Comparison of ENCODE assay signal across 11 cellular contexts in genomic region chr1:47433037-47433421, GRCh38. TPM values are rescaled to one million over a fixed set of nuclear protein-coding genes. Genes with fewer than 3 reads are reported as not detected.
A peak's percentile ranks its signal among the peaks of the same experiment; 100 is the strongest.
DNase-seq lines count a peak whose midpoint lies in the region; ATAC-seq and TF ChIP-seq lines count a peak whose summit lies in the region.
"Had no signal": no experiment of that assay in that cellular context is flagged by ENCODE, and none has a peak within 500 bp of the region (broad histone marks: within the 10 kb centered on the region; RNA-seq: fewer than 3 reads in every experiment).

No MANE protein-coding gene starts in this region.

- H3K36me3 ChIP-seq in iPS-20b (ENCODE audit: insufficient read depth, low read depth, low read length): no peaks in the 10 kb centered on the region
- peaks cover 3% of the 10 kb centered on the region for H3K36me3 ChIP-seq in thoracic aorta

- H3K9ac ChIP-seq in iPS-20b (ENCODE audit: low read depth, low read length): no peak overlapping the region

- H3K27me3 Mint-ChIP-seq in activated naive CD4-positive, alpha-beta T cell treated with anti-CD3 and anti-CD28 coated beads, Interleukin-2, amount 10 ng/mL, durations not matched to agents 7 days and 5 days: peaks cover 67% of the 10 kb centered on the region
- H3K27me3 Mint-ChIP-seq in activated naive CD8-positive, alpha-beta T cell treated with anti-CD3 and anti-CD28 coated beads, Interleukin-2, amount 50 U/mL, for 24 hours: peaks cover 47% of the 10 kb centered on the region

- H3K9me3 ChIP-seq in iPS-20b (ENCODE audit: insufficient read depth, low read depth, low read length) (peaks cover 5% of the 10 kb centered on the region; the same call in 1 of the 2 replicates), thoracic aorta (no peaks in the 10 kb centered on the region)
- H3K9me3 ChIP-seq: spleen had no signal

- H3K4me3 ChIP-seq in iPS-20b (ENCODE audit: low read length): peak overlapping the region; percentile 59; the same call in 1 of the 2 replicates
- H3K4me3 ChIP-seq in thoracic aorta: peak overlapping the region; percentile 52

- no peaks in the 10 kb centered on the region for H3K9me3 Mint-ChIP-seq in activated naive CD4-positive, alpha-beta T cell treated with anti-CD3 and anti-CD28 coated beads, Interleukin-2, amount 10 ng/mL, durations not matched to agents 7 days and 5 days
- H3K9me3 Mint-ChIP-seq in activated naive CD8-positive, alpha-beta T cell treated with anti-CD3 and anti-CD28 coated beads, Interleukin-2, amount 50 U/mL, for 24 hours: no peaks in the 10 kb centered on the region

- H3K27me3 ChIP-seq in iPS-20b (ENCODE audit: insufficient read depth, low read length): peaks cover 100% of the 10 kb centered on the region
- no peaks in the 10 kb centered on the region for H3K27me3 ChIP-seq in thoracic aorta (replicated peaks; ENCODE audit: insufficient read depth)

- ATAC-seq in activated naive CD8-positive, alpha-beta T cell treated with anti-CD3 and anti-CD28 coated beads, Interleukin-2, amount 50 U/mL, for 24 hours: no peak
- ATAC-seq in thoracic aorta (ENCODE audit: insufficient number of reproducible peaks, low FRiP score, low read depth) (no peak), HG02642 (IDR thresholded peaks at IDR 0.05; ENCODE audit: poor library complexity, unreplicated experiment) (no peak)

- peaks cover 40% of the 10 kb centered on the region for H3K36me3 Mint-ChIP-seq in activated naive CD4-positive, alpha-beta T cell treated with anti-CD3 and anti-CD28 coated beads, Interleukin-2, amount 10 ng/mL, durations not matched to agents 7 days and 5 days
- H3K36me3 Mint-ChIP-seq in activated naive CD8-positive, alpha-beta T cell treated with anti-CD3 and anti-CD28 coated beads, Interleukin-2, amount 50 U/mL, for 24 hours (ENCODE audit: low read depth): no peaks in the 10 kb centered on the region

- H3K27ac ChIP-seq in iPS-20b (ENCODE audit: low read length) (no peak overlapping the region), thoracic aorta (no peak overlapping the region)
- H3K27ac ChIP-seq: spleen had no signal

- H3K4me1 ChIP-seq in iPS-20b (ENCODE audit: insufficient read depth, low read length): peaks cover 3% of the 10 kb centered on the region; the same call in 1 of the 2 replicates
- H3K4me1 ChIP-seq in thoracic aorta (ENCODE audit: control insufficient read depth in 1 of 2, low read depth in 2 of 2): peaks cover 32 to 56% of the 10 kb centered on the region in 2 donors

- no peak for DNase-seq in activated naive CD4-positive, alpha-beta T cell treated with anti-CD3 and anti-CD28 coated beads, Interleukin-2, amount 10 ng/mL, durations not matched to agents 7 days and 5 days
- no peak for DNase-seq in activated naive CD4-positive, alpha-beta T cell treated with Interleukin-2 at 50 U/mL for 16 hours
- no peak for DNase-seq in activated naive CD8-positive, alpha-beta T cell treated with anti-CD3 and anti-CD28 coated beads, Interleukin-2, amount 50 U/mL, for 24 hours
- DNase-seq in thoracic aorta (ENCODE audit: low spot score) (no peak), NCI-H524 (lab: John Stamatoyannopoulos, UW) (no peak), GM20000 (ENCODE audit: low spot score) (no peak)
- DNase-seq: NCI-H2171, spleen had no signal

- TF ChIP-seq CTCF in thoracic aorta (IDR thresholded peaks at IDR 0.05): no peak
- TF ChIP-seq CTCF in GM20000 (IDR thresholded peaks at IDR 0.05; ENCODE audit: extremely low read depth, missing control alignments): no peak

- CTCF ChIA-PET in activated naive CD4-positive, alpha-beta T cell treated with anti-CD3 and anti-CD28 coated beads, Interleukin-2, amount 10 ng/mL, durations not matched to agents 7 days and 5 days (lab: Charles Lee): interaction anchor here (0.8 to 5.3 kb wide), 14 partner anchors 8 to 323 kb away, joined by 3 to 36 read pairs (median 6); no protein-coding TSS in a partner anchor

- no peak overlapping the region for H3K27ac Mint-ChIP-seq in activated naive CD4-positive, alpha-beta T cell treated with anti-CD3 and anti-CD28 coated beads, Interleukin-2, amount 10 ng/mL, durations not matched to agents 7 days and 5 days
- H3K27ac Mint-ChIP-seq in activated naive CD8-positive, alpha-beta T cell treated with anti-CD3 and anti-CD28 coated beads, Interleukin-2, amount 50 U/mL, for 24 hours: no peak overlapping the region

- peak overlapping the region; percentile 37 for H3K4me3 Mint-ChIP-seq in activated naive CD4-positive, alpha-beta T cell treated with anti-CD3 and anti-CD28 coated beads, Interleukin-2, amount 10 ng/mL, durations not matched to agents 7 days and 5 days
- peak overlapping the region; percentile 46 for H3K4me3 Mint-ChIP-seq in activated naive CD8-positive, alpha-beta T cell treated with anti-CD3 and anti-CD28 coated beads, Interleukin-2, amount 50 U/mL, for 24 hours

- peaks cover 43% of the 10 kb centered on the region for H3K4me1 Mint-ChIP-seq in activated naive CD4-positive, alpha-beta T cell treated with anti-CD3 and anti-CD28 coated beads, Interleukin-2, amount 10 ng/mL, durations not matched to agents 7 days and 5 days
- peaks cover 40% of the 10 kb centered on the region for H3K4me1 Mint-ChIP-seq in activated naive CD8-positive, alpha-beta T cell treated with anti-CD3 and anti-CD28 coated beads, Interleukin-2, amount 50 U/mL, for 24 hours

RNA-seq across cellular contexts. Expression of gene FOXD2, which starts 4.8 kb away (rescaled TPM):
- 1 to 10 TPM; 4.9 TPM for total RNA-seq in thoracic aorta

RNA-seq across cellular contexts. Expression of gene FOXE3, which starts 16.9 kb away (rescaled TPM):
- total RNA-seq in thoracic aorta: under 1 TPM in 1 of 2 donors, not detected in 1; 0.28 TPM
- total RNA-seq: activated CD8-positive, alpha-beta memory T cell treated with anti-CD3 and anti-CD28 coated beads for 36 hours; spleen had no signal
